In genomic region chr15:29822100-29822684, GRCh38 we compare ENCODE assay signal across 8 cellular contexts. TPM values are rescaled to one million over a fixed set of nuclear protein-coding genes. Genes with fewer than 3 reads are reported as not detected.
DNase-seq lines count a peak whose midpoint lies in the region; ATAC-seq and TF ChIP-seq lines count a peak whose summit lies in the region.

TSS of gene TJP1 (minus strand) at chr15:29822468. CDS start at chr15:29822028, 440 bp downstream.

- no peaks in the 10 kb centered on the region for H3K27me3 ChIP-seq in PC-9 (ENCODE audit: insufficient read depth, low read depth)
- H3K27me3 ChIP-seq in layer of hippocampus (ENCODE audit: control insufficient read depth, insufficient read depth, low read length), result no peaks in the 10 kb centered on the region

- H3F3A ChIP-seq in PC-9 (ENCODE audit: insufficient read depth, low read depth), result peaks cover 11% of the 10 kb centered on the region

- peaks cover 4% of the 10 kb centered on the region; the same call in 1 of the 2 replicates for H3K36me3 ChIP-seq in PC-9 (ENCODE audit: low read depth)

- DNase-seq in AG10803 (ENCODE audit: low read depth), result peak; percentile 69
- peak; percentile 78 for DNase-seq in HCEC 1CT
- peak; percentile 47 to 86 for DNase-seq in PC-9
- peak in 1 of 2 donors; percentile 78 for DNase-seq in dermis microvascular lymphatic vessel endothelial cell (ENCODE audit: low read depth in 2 of 2)
- DNase-seq in smooth muscle cell of the brain vasculature (ENCODE audit: low read depth, low spot score), result peak; percentile 45

- H3K4me3 ChIP-seq in AG10803 (ENCODE audit: low read length), result peak within 1 kb of the TSS; percentile 82
- peak within 1 kb of the TSS; percentile 94 for H3K4me3 ChIP-seq in PC-9

- H4K20me1 ChIP-seq in PC-9 (ENCODE audit: insufficient read depth), result peaks cover 25% of the 10 kb centered on the region

- H3K4me2 ChIP-seq in PC-9, result peak within 1 kb of the TSS; percentile 97

- ATAC-seq in GM19328 (IDR thresholded peaks at IDR 0.05; ENCODE audit: unreplicated experiment) (no peak), HG02938 (IDR thresholded peaks at IDR 0.05; ENCODE audit: unreplicated experiment) (no peak)

- CTCF ChIA-PET in PC-9 (lab: Charles Lee), result interaction anchor here (2.0 kb wide), 1 partner anchor 74 kb away, joined by 4 read pairs; no protein-coding TSS in a partner anchor

- no TSS peak for BruUV-seq in PC-9 (replicated peaks; lab: Mats Ljungman, UMichigan)

- no peaks in the 10 kb centered on the region for H3K9me3 ChIP-seq in PC-9 (ENCODE audit: insufficient read depth, low read depth)

- H3K4me1 ChIP-seq in PC-9 (replicated peaks; ENCODE audit: insufficient read depth), result peaks cover 26% of the 10 kb centered on the region

- H3K27ac ChIP-seq in PC-9 (peak within 1 kb of the TSS; percentile 95), layer of hippocampus (ENCODE audit: low read depth, low read length) (peak within 1 kb of the TSS; percentile 89)

- peak within 1 kb of the TSS; percentile 92 for H2AFZ ChIP-seq in PC-9

- H3K9me2 ChIP-seq in PC-9 (ENCODE audit: insufficient read depth), result no peaks in the 10 kb centered on the region

- H3K79me2 ChIP-seq in PC-9 (ENCODE audit: low read depth), result peaks cover 41% of the 10 kb centered on the region

- no peak for TF ChIP-seq CTCF in AG10803 (conservative IDR thresholded peaks at IDR 0.05; ENCODE audit: low read length)
- no peak for TF ChIP-seq CTCF in PC-9 (conservative IDR thresholded peaks at IDR 0.05)

- intact Hi-C loops in PC-9 (cut with micrococcal nuclease; ENCODE audit: unreplicated experiment), result loop anchor here (1.0 to 5.0 kb wide), 3 partner anchors 103 to 155 kb away; no protein-coding TSS in a partner anchor

- POLR2A ChIA-PET in PC-9 (lab: Charles Lee; ENCODE audit: unreplicated experiment), result interaction anchor here (0.6 to 1.0 kb wide), 6 partner anchors 94 to 143 kb away, joined by 3 to 13 read pairs (median 6); no protein-coding TSS in a partner anchor

RNA-seq across cellular contexts. Expression of gene TJP1, which starts in this region (rescaled TPM):
- 152 and 159 TPM in 2 replicates for total RNA-seq in PC-9 (2021)
- total RNA-seq in dermis microvascular lymphatic vessel endothelial cell, result 78.8 and 91.8 TPM in 2 replicates
